In genomic region chr6:28600188-28600587, GRCh38 we compare ENCODE assay signal across 19 cellular contexts.
DNase-seq lines count a peak whose midpoint lies in the region; TF ChIP-seq lines count a peak whose summit lies in the region.
"Had no signal": no experiment of that assay in that cellular context is flagged by ENCODE, and none has a peak within 500 bp of the region (broad histone marks: within the 10 kb centered on the region; RNA-seq: fewer than 3 reads in every experiment).

No MANE protein-coding gene starts in this region.

- peaks cover 1% of the 10 kb centered on the region; the same call in 1 of the 2 replicates for H3K27me3 Mint-ChIP-seq in HFFc6 (ENCODE audit: insufficient read depth)

- TF ChIP-seq CTCF in HFFc6 (IDR thresholded peaks at IDR 0.05) (no peak), transverse colon (IDR thresholded peaks at IDR 0.05) (no peak)

- H3K27me3 ChIP-seq in BLaER1 (no peaks in the 10 kb centered on the region), transverse colon (peaks cover 48% of the 10 kb centered on the region)

- H3K36me3 ChIP-seq in BLaER1 (no peaks in the 10 kb centered on the region), transverse colon (no peaks in the 10 kb centered on the region)

- TF ChIP-seq EP300 in transverse colon (IDR thresholded peaks at IDR 0.05; ENCODE audit: low read depth): no peak

- no peaks in the 10 kb centered on the region for H3K9me3 Mint-ChIP-seq in HFFc6
- H3K9me3 Mint-ChIP-seq: H9 had no signal

- H3K27ac ChIP-seq in BLaER1: no peak overlapping the region
- no peak overlapping the region for H3K27ac ChIP-seq in transverse colon
- H3K27ac ChIP-seq: KMS-11 had no signal

- H3K4me2 ChIP-seq in BLaER1: peak overlapping the region; percentile 30; the same call in 1 of the 2 replicates
- H3K4me2 ChIP-seq: KMS-11 had no signal

- H3K9me3 ChIP-seq in BLaER1 (peaks cover 19% of the 10 kb centered on the region), transverse colon (no peaks in the 10 kb centered on the region)

- 74 to 90% methylated on average over 7 to 8 of the region's 8 CpGs for WGBS in transverse colon (ENCODE audit: low coverage in 1 of 2), 2 donors

- no peaks in the 10 kb centered on the region for H3K36me3 Mint-ChIP-seq in HFFc6 (ENCODE audit: low read depth)
- H3K36me3 Mint-ChIP-seq: CD4-positive, CD25-positive, alpha-beta regulatory T cell had no signal

- intact Hi-C loops in transverse colon (cut with DNase I; ENCODE audit: low total_unique reads): no loop called here

- in situ Hi-C loops in transverse colon (cut with MboI; ENCODE audit: low pct_ligation_motif_present in 1 of 4, low pct_unique_long_range_greater_than_20kb in 1 of 4, low sequenced_read_pairs in 3 of 4): no loop called here

- H3K4me3 ChIP-seq in BLaER1 (no peak overlapping the region), transverse colon (no peak overlapping the region)
- H3K4me3 ChIP-seq: GM12878 had no signal

- no peak overlapping the region for H3K4me3 Mint-ChIP-seq in HFFc6
- H3K4me3 Mint-ChIP-seq: B cell; CD4-positive, CD25-positive, alpha-beta regulatory T cell; CD8-positive, alpha-beta memory T cell; H9 had no signal

- H3K27ac Mint-ChIP-seq in HFFc6: no peak overlapping the region
- H3K27ac Mint-ChIP-seq: B cell; CD8-positive, alpha-beta memory T cell; H9 had no signal

- H4K20me1 ChIP-seq in BLaER1: no peaks in the 10 kb centered on the region

- peak; percentile 15 for DNase-seq in NCI-H2171 treated with DMSO at 0.1 percent for 48 hours (lab: John Stamatoyannopoulos, UW)
- no peak for DNase-seq in NCI-H2171 (lab: John Stamatoyannopoulos, UW)
- peak; percentile 23 for DNase-seq in HT1080 (ENCODE audit: low read depth)
- DNase-seq in myocyte (ENCODE audit: low read depth): peak; percentile 27
- DNase-seq in HFFc6: no peak
- DNase-seq in HCEC 1CT: no peak
- no peak for DNase-seq in transverse colon
- DNase-seq: 8988T; C1 segment of cervical spinal cord; CD4-positive, CD25-positive, alpha-beta regulatory T cell; CD8-positive, alpha-beta memory T cell; COR-L47; DMS153; DMS79; H9 had no signal

- peaks cover 11% of the 10 kb centered on the region for H3K4me1 Mint-ChIP-seq in HFFc6 (ENCODE audit: low read depth)
- H3K4me1 Mint-ChIP-seq: B cell; CD8-positive, alpha-beta memory T cell had no signal

- no peak overlapping the region for H3K9ac ChIP-seq in BLaER1
- H3K9ac ChIP-seq: KMS-11 had no signal

- H3K4me1 ChIP-seq in BLaER1: peaks cover 8% of the 10 kb centered on the region
- no peaks in the 10 kb centered on the region for H3K4me1 ChIP-seq in transverse colon

- TF ChIP-seq POLR2A in transverse colon (IDR thresholded peaks at IDR 0.05): no peak

Comparison
In these comparisons a context has a peak if more than half of its experiments do, and no peak if none do; other contexts are left out.
1. DNase-seq: peak in NCI-H2171 treated with DMSO at 0.1 percent for 48 hours (single experiment), HT1080 (single experiment) and myocyte (single experiment); none in NCI-H2171 (single experiment), HFFc6 (single experiment), HCEC 1CT (single experiment) and transverse colon (single experiment).